ENCODE assay signal across 16 cellular contexts in the genomic region with DNA sequence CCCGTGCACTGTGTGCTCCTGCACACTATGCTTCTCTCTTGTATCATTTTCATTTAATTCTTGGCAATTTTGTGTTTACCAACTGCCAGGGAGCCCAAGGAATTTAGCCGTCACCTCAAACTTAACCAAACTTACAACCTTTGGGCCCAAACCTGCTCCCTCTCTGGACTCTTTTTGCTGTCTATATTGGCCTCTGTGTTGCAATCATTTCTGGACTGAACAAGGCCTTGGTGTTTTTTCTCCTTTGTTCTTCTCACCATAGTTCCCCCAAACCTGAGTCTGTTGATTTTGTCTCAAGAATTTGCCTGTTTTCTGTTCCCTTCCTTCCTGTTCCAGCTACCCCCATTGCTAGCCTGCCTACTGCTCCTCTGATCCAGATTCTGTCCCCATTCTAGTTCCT.
"Had no signal": no experiment of that assay in that cellular context is flagged by ENCODE, and none has a peak within 500 bp of the region (broad histone marks: within the 10 kb centered on the region; RNA-seq: fewer than 3 reads in every experiment).

No MANE protein-coding gene starts in this region.

- H3K9me3 ChIP-seq: body of pancreas, thyroid gland had no signal

- DNase-seq: activated CD4-positive, alpha-beta memory T cell treated with anti-CD3 and anti-CD28 coated beads for 36 hours; activated T-cell treated with anti-CD3 and anti-CD28 coated beads for 4 hours; body of pancreas; dorsolateral prefrontal cortex; endodermal cell; hypothalamus; midbrain; stimulated activated naive B cell treated with anti-CD40 and anti-IgM and Interleukin-4, amounts not matched to agents 10 μg/mL and 1 μg/mL and 100 μg/mL, for 72 hours; T-helper 2 cell; thyroid gland had no signal

- H3K36me3 Mint-ChIP-seq: activated CD4-positive, alpha-beta memory T cell treated with anti-CD3 and anti-CD28 coated beads for 36 hours; activated naive CD8-positive, alpha-beta T cell; stimulated activated naive B cell treated with anti-CD40 and anti-IgM and Interleukin-4, amounts not matched to agents 10 μg/mL and 1 μg/mL and 100 μg/mL, for 72 hours had no signal

- H3K27ac ChIP-seq: body of pancreas, dorsolateral prefrontal cortex, thyroid gland had no signal

- ATAC-seq: body of pancreas; stimulated activated naive B cell treated with anti-CD40 and anti-IgM and Interleukin-4, amounts not matched to agents 10 μg/mL and 1 μg/mL and 100 μg/mL, for 72 hours had no signal

- H3K9me3 Mint-ChIP-seq: activated CD4-positive, alpha-beta memory T cell treated with anti-CD3 and anti-CD28 coated beads for 36 hours; activated T-helper 1 cell treated with anti-CD3 and anti-CD28 coated beads, Interleukin-12 subunit alpha, Interleukin-12 subunit beta, Interleukin-2, Interleukin-4 antibody, amounts not matched to agents 30 ng/mL and 10 ng/mL and 1 ng/mL, durations not matched to agents 14 hours and 24 hours and 36 hours; endodermal cell; nephron; stimulated activated naive B cell treated with anti-CD40 and anti-IgM and Interleukin-4, amounts not matched to agents 10 μg/mL and 1 μg/mL and 100 μg/mL, for 72 hours had no signal

- H3K27me3 Mint-ChIP-seq: activated CD4-positive, alpha-beta memory T cell treated with anti-CD3 and anti-CD28 coated beads for 36 hours had no signal

- H3K4me3 ChIP-seq: body of pancreas, dorsolateral prefrontal cortex, lung, thyroid gland had no signal

- FAIRE-seq: frontal cortex, TTC549 had no signal

- H3K27ac Mint-ChIP-seq: activated CD4-positive, alpha-beta memory T cell treated with anti-CD3 and anti-CD28 coated beads for 36 hours; activated naive CD8-positive, alpha-beta T cell; activated T-helper 1 cell treated with anti-CD3 and anti-CD28 coated beads, Interleukin-12 subunit alpha, Interleukin-12 subunit beta, Interleukin-2, Interleukin-4 antibody, amounts not matched to agents 30 ng/mL and 10 ng/mL and 1 ng/mL, durations not matched to agents 14 hours and 24 hours and 36 hours; endodermal cell; nephron; stimulated activated naive B cell treated with anti-CD40 and anti-IgM and Interleukin-4, amounts not matched to agents 10 μg/mL and 1 μg/mL and 100 μg/mL, for 72 hours had no signal

- H3K36me3 ChIP-seq: thyroid gland had no signal

- H3K27me3 ChIP-seq: body of pancreas, dorsolateral prefrontal cortex, thyroid gland had no signal

- H3K4me3 Mint-ChIP-seq: activated CD4-positive, alpha-beta memory T cell treated with anti-CD3 and anti-CD28 coated beads for 36 hours; activated naive CD8-positive, alpha-beta T cell; activated T-helper 1 cell treated with anti-CD3 and anti-CD28 coated beads, Interleukin-12 subunit alpha, Interleukin-12 subunit beta, Interleukin-2, Interleukin-4 antibody, amounts not matched to agents 30 ng/mL and 10 ng/mL and 1 ng/mL, durations not matched to agents 14 hours and 24 hours and 36 hours; endodermal cell; nephron; stimulated activated naive B cell treated with anti-CD40 and anti-IgM and Interleukin-4, amounts not matched to agents 10 μg/mL and 1 μg/mL and 100 μg/mL, for 72 hours had no signal
